In genomic region chr6:158142789-158143188, GRCh38 we compare ENCODE assay signal across 16 cellular contexts. TPM values are rescaled to one million over a fixed set of nuclear protein-coding genes. Genes with fewer than 3 reads are reported as not detected.
DNase-seq lines count a peak whose midpoint lies in the region; TF ChIP-seq lines count a peak whose summit lies in the region.
"Had no signal": no experiment of that assay in that cellular context is flagged by ENCODE, and none has a peak within 500 bp of the region (broad histone marks: within the 10 kb centered on the region; RNA-seq: fewer than 3 reads in every experiment).

No MANE protein-coding gene starts in this region.

- H3K36me3 ChIP-seq in osteoblast (ENCODE audit: insufficient read depth, low read length): peaks cover 62% of the 10 kb centered on the region

- no peaks in the 10 kb centered on the region for H3K27me3 ChIP-seq in osteoblast (ENCODE audit: insufficient read depth, low read length)
- H3K27me3 ChIP-seq: esophagus muscularis mucosa had no signal

- no peaks in the 10 kb centered on the region for H3K79me2 ChIP-seq in osteoblast (ENCODE audit: insufficient read depth, low read length)

- no peaks in the 10 kb centered on the region for H3K27me3 Mint-ChIP-seq in activated T-cell treated with anti-CD3 and anti-CD28 coated beads, Interleukin-2, amount 50 U/mL, for 24 hours

- no peak overlapping the region for H3K4me2 ChIP-seq in osteoblast (ENCODE audit: insufficient read depth, low read length)

- H3K27ac ChIP-seq in RWPE1 (no peak overlapping the region), osteoblast (ENCODE audit: low read depth, low read length) (peak overlapping the region; percentile 1)
- H3K27ac ChIP-seq: esophagus muscularis mucosa had no signal

- no peak for TF ChIP-seq CTCF in RWPE1 (conservative IDR thresholded peaks at IDR 0.05; ENCODE audit: low read depth)
- no peak for TF ChIP-seq CTCF in fibroblast of mammary gland (conservative IDR thresholded peaks at IDR 0.05; ENCODE audit: control insufficient read depth, insufficient read depth, low read depth, low read length)
- TF ChIP-seq CTCF in osteoblast (IDR thresholded peaks at IDR 0.05; ENCODE audit: extremely low read depth, low read depth, low read length): no peak

- no peaks in the 10 kb centered on the region for H4K20me1 ChIP-seq in osteoblast (ENCODE audit: insufficient read depth, low read length)

- H3K27ac Mint-ChIP-seq in activated T-cell treated with anti-CD3 and anti-CD28 coated beads, Interleukin-2, amount 50 U/mL, for 24 hours: no peak overlapping the region
- H3K27ac Mint-ChIP-seq: CD8-positive, alpha-beta T cell had no signal

- peaks cover 25% of the 10 kb centered on the region for H3K4me1 ChIP-seq in osteoblast (ENCODE audit: insufficient read depth, low read length)
- H3K4me1 ChIP-seq: esophagus muscularis mucosa had no signal

- peak; percentile 72 for DNase-seq in EH (ENCODE audit: low read depth)
- peak; percentile 69 for DNase-seq in RWPE1 (ENCODE audit: low spot score)
- peak; percentile 89 for DNase-seq in fibroblast of mammary gland (ENCODE audit: low read depth)
- DNase-seq in osteoblast (ENCODE audit: insufficient read length, low spot score, missing footprints): peak; percentile 77
- no peak for DNase-seq in activated T-cell treated with anti-CD3 and anti-CD28 coated beads, Interleukin-2, amount 50 U/mL, for 24 hours
- DNase-seq in SW 1271 (lab: John Stamatoyannopoulos, UW): no peak
- DNase-seq in NCI-H69 (lab: John Stamatoyannopoulos, UW): no peak
- DNase-seq in activated CD4-positive, alpha-beta T cell treated with anti-CD3 and anti-CD28 coated beads for 48 hours: no peak
- DNase-seq: anterior cingulate cortex; CD8-positive, alpha-beta T cell; left ventricle myocardium superior; NCI-H1417 treated with DMSO at 0.1 percent for 48 hours; stimulated activated CD4-positive, alpha-beta T cell treated with anti-CD3 and anti-CD28 coated beads, Interleukin-1b, Interleukin-23, amount 100 ng/mL, for 48 hours; T-helper 9 cell had no signal

- H3K4me3 ChIP-seq in fibroblast of mammary gland (ENCODE audit: control insufficient read depth, low read depth, low read length) (no peak overlapping the region), osteoblast (ENCODE audit: insufficient read depth, low read length) (no peak overlapping the region)
- H3K4me3 ChIP-seq: esophagus muscularis mucosa, GM12878 had no signal

- no peak overlapping the region for H2AFZ ChIP-seq in osteoblast (ENCODE audit: low read length)

- no peaks in the 10 kb centered on the region for H3K9me3 Mint-ChIP-seq in activated T-cell treated with anti-CD3 and anti-CD28 coated beads, Interleukin-2, amount 50 U/mL, for 24 hours
- H3K9me3 Mint-ChIP-seq: CD8-positive, alpha-beta T cell had no signal

- H3K4me1 Mint-ChIP-seq in activated T-cell treated with anti-CD3 and anti-CD28 coated beads, Interleukin-2, amount 50 U/mL, for 24 hours (ENCODE audit: low read depth): no peaks in the 10 kb centered on the region

- H3K36me3 Mint-ChIP-seq in activated T-cell treated with anti-CD3 and anti-CD28 coated beads, Interleukin-2, amount 50 U/mL, for 24 hours (ENCODE audit: low read depth): peaks cover 37% of the 10 kb centered on the region

- H3K9me3 ChIP-seq in osteoblast (ENCODE audit: low read depth, low read length): no peaks in the 10 kb centered on the region
- H3K9me3 ChIP-seq: esophagus muscularis mucosa had no signal

- POLR2A ChIA-PET in RWPE1 (lab: Yijun Ruan, JAX; ENCODE audit: low non-redundant PET): no interaction called here

- H3K4me3 Mint-ChIP-seq in activated T-cell treated with anti-CD3 and anti-CD28 coated beads, Interleukin-2, amount 50 U/mL, for 24 hours: no peak overlapping the region
- H3K4me3 Mint-ChIP-seq: CD8-positive, alpha-beta T cell had no signal

- CTCF ChIA-PET in RWPE1 (lab: Yijun Ruan, JAX): interaction anchor here (0.7 kb wide), 4 partner anchors 32 to 230 kb away, joined by 3 to 5 read pairs (median 4); no protein-coding TSS in a partner anchor

RNA-seq across cellular contexts. Expression of gene SERAC1, which starts 25.3 kb away (rescaled TPM):
- 33.7 and 35.1 TPM in 2 replicates for total RNA-seq in osteoblast

RNA-seq across cellular contexts. Expression of gene GTF2H5, which starts 25.4 kb away (rescaled TPM):
- total RNA-seq in osteoblast: 6.2 and 7.2 TPM in 2 replicates

Comparison
In these comparisons a context has a peak if more than half of its experiments do, and no peak if none do; other contexts are left out.
1. DNase-seq: peak in EH (single experiment), RWPE1 (single experiment), fibroblast of mammary gland (single experiment) and osteoblast (single experiment); none in activated T-cell treated with anti-CD3 and anti-CD28 coated beads, Interleukin-2, amount 50 U/mL, for 24 hours (single experiment), SW 1271 (0 of 2), NCI-H69 (single experiment) and activated CD4-positive, alpha-beta T cell treated with anti-CD3 and anti-CD28 coated beads for 48 hours (single experiment).